ENCODE assay signal across 13 cellular contexts in the genomic region with DNA sequence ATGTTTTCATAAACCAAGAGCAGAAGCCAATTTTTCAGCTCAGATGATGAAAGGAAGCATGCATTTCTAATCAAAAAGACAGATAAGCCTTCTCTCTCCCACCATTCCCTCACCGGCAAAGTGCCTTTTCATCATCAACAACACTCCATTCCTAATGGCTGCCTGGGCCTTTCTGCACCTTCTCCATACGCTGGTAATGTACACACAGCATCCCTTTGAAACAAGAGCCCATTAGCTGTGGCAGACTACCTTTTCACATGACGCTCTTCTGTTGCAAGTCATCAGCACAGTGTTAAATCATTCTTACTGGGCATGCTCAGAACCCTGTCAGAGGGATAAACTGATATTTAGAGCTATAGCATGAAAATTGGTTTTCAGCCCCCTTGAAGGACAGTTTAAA.
DNase-seq lines count a peak whose midpoint lies in the region; ATAC-seq and TF ChIP-seq lines count a peak whose summit lies in the region.
"Had no signal": no experiment of that assay in that cellular context is flagged by ENCODE, and none has a peak within 500 bp of the region (broad histone marks: within the 10 kb centered on the region; RNA-seq: fewer than 3 reads in every experiment).

No MANE protein-coding gene starts in this region.

- no peak for TF ChIP-seq CTCF in type B pancreatic cell (conservative IDR thresholded peaks at IDR 0.05)

- H3K4me1 Mint-ChIP-seq in type B pancreatic cell (ENCODE audit: unreplicated experiment), result peaks cover 47% of the 10 kb centered on the region

- H3K36me3 Mint-ChIP-seq in type B pancreatic cell, result no peaks in the 10 kb centered on the region
- H3K36me3 Mint-ChIP-seq: CD8-positive, alpha-beta T cell had no signal

- no peak for ATAC-seq in HG02623 (IDR thresholded peaks at IDR 0.05; ENCODE audit: unreplicated experiment)
- ATAC-seq: A549; CD8-positive, alpha-beta T cell had no signal

- H3K27me3 Mint-ChIP-seq in type B pancreatic cell, result no peaks in the 10 kb centered on the region

- H3K9me3 Mint-ChIP-seq in type B pancreatic cell, result peaks cover 15% of the 10 kb centered on the region
- H3K9me3 Mint-ChIP-seq: CD8-positive, alpha-beta T cell had no signal

- no peak overlapping the region for H3K4me3 Mint-ChIP-seq in type B pancreatic cell
- H3K4me3 Mint-ChIP-seq: CD8-positive, alpha-beta T cell had no signal

- peak overlapping the region; percentile 12 for H3K27ac Mint-ChIP-seq in type B pancreatic cell
- H3K27ac Mint-ChIP-seq: CD8-positive, alpha-beta T cell had no signal

- DNase-seq in NCI-H345 (lab: John Stamatoyannopoulos, UW), result peak; percentile 48
- no peak for DNase-seq in NCI-H345 treated with DMSO at 0.1 percent for 48 hours (lab: John Stamatoyannopoulos, UW; ENCODE audit: unreplicated experiment)
- DNase-seq in NCI-H187 treated with DMSO at 0.1 percent for 48 hours (lab: John Stamatoyannopoulos, UW), result peak; percentile 59
- peak; percentile 54 for DNase-seq in SK-N-DZ (ENCODE audit: low spot score)
- DNase-seq in type B pancreatic cell (ENCODE audit: extremely low spot score, unreplicated experiment), result no peak
- no peak for DNase-seq in cerebellum (ENCODE audit: low spot score)
- DNase-seq: BE2C; CD8-positive, alpha-beta T cell; COR-L47; DMS53; GF-D8 had no signal

Comparison
In these comparisons a context has a peak if more than half of its experiments do, and no peak if none do; other contexts are left out.
1. DNase-seq: peak in NCI-H345 (single experiment), NCI-H187 treated with DMSO at 0.1 percent for 48 hours (single experiment) and SK-N-DZ (single experiment); none in NCI-H345 treated with DMSO at 0.1 percent for 48 hours (single experiment), type B pancreatic cell (single experiment) and cerebellum (single experiment).